ENCODE assay signal across 9 cellular contexts in genomic region chr5:173094012-173094661, GRCh38. TPM values are rescaled to one million over a fixed set of nuclear protein-coding genes. Genes with fewer than 3 reads are reported as not detected.
DNase-seq lines count a peak whose midpoint lies in the region; ATAC-seq and TF ChIP-seq lines count a peak whose summit lies in the region.
"Had no signal": no experiment of that assay in that cellular context is flagged by ENCODE, and none has a peak within 500 bp of the region (broad histone marks: within the 10 kb centered on the region; RNA-seq: fewer than 3 reads in every experiment).

No MANE protein-coding gene starts in this region.

- H3K4me3 ChIP-seq in GM23248: no peak overlapping the region
- peak overlapping the region; percentile 29 for H3K4me3 ChIP-seq in adipocyte (ENCODE audit: low read length)
- no peak overlapping the region for H3K4me3 ChIP-seq in heart right ventricle
- no peak overlapping the region for H3K4me3 ChIP-seq in skeletal muscle cell (ENCODE audit: low read depth, low read length)

- H3K4me1 ChIP-seq in GM23248 (ENCODE audit: insufficient read depth): peaks cover 11% of the 10 kb centered on the region
- H3K4me1 ChIP-seq in adipocyte (ENCODE audit: control insufficient read depth, insufficient read depth, low read length): peaks cover 35% of the 10 kb centered on the region
- peaks cover 0 to 61% (median 48%) of the 10 kb centered on the region in 9 donors for H3K4me1 ChIP-seq in heart right ventricle

- H3K79me2 ChIP-seq in GM23248 (ENCODE audit: insufficient read depth): no peaks in the 10 kb centered on the region

- ATAC-seq in heart right ventricle: peak in 5 of 8 donors; percentile 38 to 51 (median 45)
- ATAC-seq in GM18498 (IDR thresholded peaks at IDR 0.05; ENCODE audit: unreplicated experiment): no peak
- ATAC-seq in GM21360 (IDR thresholded peaks at IDR 0.05; ENCODE audit: unreplicated experiment): no peak

- H3K27ac ChIP-seq in GM23248: no peak overlapping the region
- H3K27ac ChIP-seq in heart right ventricle: peak overlapping the region in 5 of 10 donors; percentile 6 to 67 (median 20)

- H2AFZ ChIP-seq in GM23248: no peak overlapping the region

- intact Hi-C loops in heart right ventricle (cut with DNase I): no loop called here

- no peaks in the 10 kb centered on the region for H3K27me3 ChIP-seq in GM23248 (replicated peaks; ENCODE audit: insufficient read depth)
- no peaks in the 10 kb centered on the region for H3K27me3 ChIP-seq in adipocyte (replicated peaks; ENCODE audit: control insufficient read depth, insufficient read depth, low read length)
- H3K27me3 ChIP-seq in heart right ventricle: no peaks in the 10 kb centered on the region

- H3K9me3 ChIP-seq in GM23248 (ENCODE audit: low read depth): no peaks in the 10 kb centered on the region
- H3K9me3 ChIP-seq in adipocyte (ENCODE audit: control insufficient read depth, low read length): no peaks in the 10 kb centered on the region
- H3K9me3 ChIP-seq in heart right ventricle: no peaks in the 10 kb centered on the region

- whole genome bisulfite sequencing in GM23248 (ENCODE audit: low coverage in 1 of 2, low lambda C conversion rate in 2 of 2, missing lambda C conversion rate in 2 of 2), 2 experiments: 57 to 70% methylated on average over 4 of the region's 4 CpGs
- 32 to 36% methylated on average over 4 of the region's 4 CpGs for WGBS in heart right ventricle, 2 donors

- H3K36me3 ChIP-seq in GM23248 (ENCODE audit: low read depth) (peaks cover 19% of the 10 kb centered on the region), adipocyte (ENCODE audit: control insufficient read depth, insufficient read depth, low read length, severe bottlenecking) (peaks cover 19% of the 10 kb centered on the region), heart right ventricle (peaks cover 0 to 35% (median 12%) of the 10 kb centered on the region in 9 donors)

- H3F3A ChIP-seq in GM23248 (ENCODE audit: insufficient read depth): peaks cover 16% of the 10 kb centered on the region; the same call in 1 of the 2 replicates

- H3K4me2 ChIP-seq in GM23248 (ENCODE audit: unreplicated experiment): no peak overlapping the region

- peak; percentile 23 for DNase-seq in GM23248
- DNase-seq in adipocyte (ENCODE audit: low read depth): peak; percentile 77
- no peak for DNase-seq in heart right ventricle
- DNase-seq in skeletal muscle cell (ENCODE audit: low read depth): peak; percentile 27
- no peak for DNase-seq in stimulated activated naive CD4-positive, alpha-beta T cell treated with Interleukin-2 at 50 U/mL for 16 hours (lab: John Stamatoyannopoulos, UW)
- DNase-seq in DMS153 (lab: John Stamatoyannopoulos, UW): no peak
- DNase-seq: Karpas-422 had no signal

- in situ Hi-C loops in GM23248 (cut with MboI): no loop called here

- H4K20me1 ChIP-seq in GM23248 (ENCODE audit: insufficient read depth): no peaks in the 10 kb centered on the region; the same call in 1 of the 2 replicates

- no peak for TF ChIP-seq CTCF in heart right ventricle (IDR thresholded peaks at IDR 0.05)

- no peaks in the 10 kb centered on the region for H3K9me2 ChIP-seq in GM23248 (ENCODE audit: insufficient read depth)

- no peak overlapping the region for H3K9ac ChIP-seq in GM23248
- H3K9ac ChIP-seq in adipocyte (ENCODE audit: low read length): no peak overlapping the region

RNA-seq across cellular contexts. Expression of gene CREBRF, which starts 38.0 kb away (rescaled TPM):
- 10.0 and 14.6 TPM in 2 replicates for total RNA-seq in GM23248 (2014; rRNA removed; shearing (Covaris generic))
- polyA plus RNA-seq in GM23248 (2016; fragmentation: Nextera tagmentation; extraction: Ambion mirVana) (3.2 and 3.5 TPM in 2 replicates), heart right ventricle (1 to 10 TPM; 1.5 to 7.2 TPM)
- 10 to 100 TPM; 11.8 to 31.1 (median 29.3) TPM for total RNA-seq in heart right ventricle

RNA-seq across cellular contexts. Expression of gene BNIP1, which starts 50.2 kb away (rescaled TPM):
- 7.3 and 14.1 TPM in 2 replicates for total RNA-seq in GM23248 (2014; rRNA removed; shearing (Covaris generic))
- polyA plus RNA-seq in GM23248 (2016; fragmentation: Nextera tagmentation; extraction: Ambion mirVana): 13.7 and 15.7 TPM in 2 replicates
- 10 to 100 TPM in 5 of 10 donors, 1 to 10 TPM in 5; 8.5 to 12.7 (median 9.9) TPM for total RNA-seq in heart right ventricle
- polyA plus RNA-seq in heart right ventricle: 10 to 100 TPM; 11.6 to 15.9 TPM

Comparison
In these comparisons a context has a peak if more than half of its experiments do, and no peak if none do; other contexts are left out.
1. DNase-seq: peak in GM23248 (single experiment), adipocyte (single experiment) and skeletal muscle cell (single experiment); none in heart right ventricle (0 of 2), stimulated activated naive CD4-positive, alpha-beta T cell treated with Interleukin-2 at 50 U/mL for 16 hours (single experiment) and DMS153 (single experiment).
2. ATAC-seq: peak in heart right ventricle (5 of 8); none in GM18498 (single experiment) and GM21360 (single experiment).